Comparison of ENCODE assay signal across 7 cellular contexts in the genomic region with DNA sequence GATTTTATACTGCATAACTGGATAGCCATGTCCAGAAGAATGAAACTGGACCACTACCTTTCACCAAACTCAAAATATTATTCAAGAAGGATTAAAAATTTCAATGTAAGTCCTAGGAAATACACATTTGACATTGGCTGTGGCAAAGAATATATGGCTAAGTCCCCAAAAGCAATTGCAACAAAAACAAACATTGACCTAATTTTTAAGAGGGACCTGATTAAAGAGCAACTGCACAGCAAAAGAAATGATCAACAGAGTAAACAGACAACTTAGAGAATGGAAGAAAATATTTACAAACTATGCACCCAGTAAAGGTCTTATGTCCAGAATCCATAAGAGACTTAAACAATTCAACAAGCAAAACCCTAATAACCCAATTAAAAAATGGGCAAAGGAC.
"Had no signal": no experiment of that assay in that cellular context is flagged by ENCODE, and none has a peak within 500 bp of the region (broad histone marks: within the 10 kb centered on the region; RNA-seq: fewer than 3 reads in every experiment).

No MANE protein-coding gene starts in this region.

- H3K4me3 ChIP-seq: K562 had no signal

- FAIRE-seq: HTR-8/SVneo, K562 had no signal

- H3K27ac ChIP-seq: HL-60, KMS-11 had no signal

- ATAC-seq: K562 had no signal

- H3K9ac ChIP-seq: KMS-11 had no signal

- H3K4me2 ChIP-seq: KMS-11 had no signal

- DNase-seq: IMR-90, KBM-7, KG1 had no signal
